Comparison of ENCODE assay signal across 8 cellular contexts in genomic region chr13:51781246-51782022, GRCh38. TPM values are rescaled to one million over a fixed set of nuclear protein-coding genes. Genes with fewer than 3 reads are reported as not detected.
A peak's percentile ranks its signal among the peaks of the same experiment; 100 is the strongest.
DNase-seq lines count a peak whose midpoint lies in the region; ATAC-seq, FAIRE-seq and TF ChIP-seq lines count a peak whose summit lies in the region.

No MANE protein-coding gene starts in this region.

- no peak for DNase-seq in activated T-cell treated with anti-CD3 and anti-CD28 coated beads, Interleukin-2, amount 50 U/mL, for 4 hours
- no peak for DNase-seq in activated T-cell treated with anti-CD3 and anti-CD28 coated beads, Interleukin-2, amount 50 U/mL, for 24 hours
- peak; percentile 37 for DNase-seq in KBM-7
- DNase-seq in pancreas = peak in 5 of 6 donors; percentile 51 to 78 (median 72)
- DNase-seq in DMS79 treated with DMSO at 0.1 percent for 48 hours (lab: John Stamatoyannopoulos, UW) = no peak
- DNase-seq in activated CD8-positive, alpha-beta memory T cell treated with anti-CD3 and anti-CD28 coated beads for 24 hours = no peak

- peak overlapping the region; percentile 61 to 88 (median 75) for H3K27ac ChIP-seq in pancreas

- WGBS in pancreas, 2 donors = 47 to 54% methylated on average over 15 of the region's 15 CpGs

- in situ Hi-C loops in KBM-7 (cut with MboI; ENCODE audit: low pct_unique_long_range_greater_than_20kb, low sequenced_read_pairs) = loop anchor here (25.0 kb wide), 1 partner anchor 344 kb away; no protein-coding TSS in a partner anchor

- H3K9me3 ChIP-seq in pancreas = no peaks in the 10 kb centered on the region

- peaks cover 7% of the 10 kb centered on the region for H3K36me3 Mint-ChIP-seq in activated T-cell treated with anti-CD3 and anti-CD28 coated beads, Interleukin-2, amount 50 U/mL, for 4 hours (ENCODE audit: insufficient read depth)
- no peaks in the 10 kb centered on the region for H3K36me3 Mint-ChIP-seq in activated T-cell treated with anti-CD3 and anti-CD28 coated beads, Interleukin-2, amount 50 U/mL, for 24 hours (ENCODE audit: low read depth)
- no peaks in the 10 kb centered on the region for H3K36me3 Mint-ChIP-seq in brain

- H3K9me3 Mint-ChIP-seq in activated T-cell treated with anti-CD3 and anti-CD28 coated beads, Interleukin-2, amount 50 U/mL, for 4 hours = no peaks in the 10 kb centered on the region
- H3K9me3 Mint-ChIP-seq in activated T-cell treated with anti-CD3 and anti-CD28 coated beads, Interleukin-2, amount 50 U/mL, for 24 hours = no peaks in the 10 kb centered on the region
- H3K9me3 Mint-ChIP-seq in brain = no peaks in the 10 kb centered on the region

- H3K27me3 ChIP-seq in pancreas = no peaks in the 10 kb centered on the region

- TF ChIP-seq CTCF in brain (conservative IDR thresholded peaks at IDR 0.05) (peak; percentile 26 to 58), pancreas (IDR thresholded peaks at IDR 0.05) (no peak)

- no peak overlapping the region for H3K4me3 ChIP-seq in pancreas

- H3K4me1 ChIP-seq in pancreas = peaks cover 76 to 83% (median 82%) of the 10 kb centered on the region in 3 donors

- H3K4me3 Mint-ChIP-seq in activated T-cell treated with anti-CD3 and anti-CD28 coated beads, Interleukin-2, amount 50 U/mL, for 4 hours = no peak overlapping the region
- no peak overlapping the region for H3K4me3 Mint-ChIP-seq in activated T-cell treated with anti-CD3 and anti-CD28 coated beads, Interleukin-2, amount 50 U/mL, for 24 hours
- H3K4me3 Mint-ChIP-seq in brain = no peak overlapping the region

- ATAC-seq in activated T-cell treated with anti-CD3 and anti-CD28 coated beads, Interleukin-2, amount 50 U/mL, for 4 hours = peak; percentile 58 to 63
- ATAC-seq in pancreas (peak; percentile 57 to 72 (median 58)), GM21619 (IDR thresholded peaks at IDR 0.05; ENCODE audit: unreplicated experiment) (no peak)

- no peaks in the 10 kb centered on the region for H3K36me3 ChIP-seq in pancreas

- H3K27me3 Mint-ChIP-seq in activated T-cell treated with anti-CD3 and anti-CD28 coated beads, Interleukin-2, amount 50 U/mL, for 4 hours (ENCODE audit: low read depth) = no peaks in the 10 kb centered on the region
- H3K27me3 Mint-ChIP-seq in activated T-cell treated with anti-CD3 and anti-CD28 coated beads, Interleukin-2, amount 50 U/mL, for 24 hours = no peaks in the 10 kb centered on the region
- H3K27me3 Mint-ChIP-seq in brain = peaks cover 5% of the 10 kb centered on the region

- H3K27ac Mint-ChIP-seq in activated T-cell treated with anti-CD3 and anti-CD28 coated beads, Interleukin-2, amount 50 U/mL, for 24 hours = no peak overlapping the region
- peak overlapping the region in 3 of 5 experiments; percentile 39 to 53 (median 47) for H3K27ac Mint-ChIP-seq in brain

- FAIRE-seq in pancreas (lab: Jason Lieb, UNC) = no peak

- no peaks in the 10 kb centered on the region for H3K4me1 Mint-ChIP-seq in activated T-cell treated with anti-CD3 and anti-CD28 coated beads, Interleukin-2, amount 50 U/mL, for 4 hours (ENCODE audit: low read depth)
- H3K4me1 Mint-ChIP-seq in activated T-cell treated with anti-CD3 and anti-CD28 coated beads, Interleukin-2, amount 50 U/mL, for 24 hours (ENCODE audit: low read depth) = peaks cover 6% of the 10 kb centered on the region
- peaks cover 73% of the 10 kb centered on the region for H3K4me1 Mint-ChIP-seq in brain

- intact Hi-C loops in pancreas (cut with DNase I) = loop anchor here in 1 of 3 donors (10.0 kb wide), 1 partner anchor 197 kb away; the partner anchor contains the start of gene WDFY2

RNA-seq across cellular contexts. Expression of gene DHRS12, which starts 22.5 kb away (rescaled TPM):
- 1 to 10 TPM; 3.5 to 4.1 (median 3.6) TPM for total RNA-seq in activated T-cell treated with anti-CD3 and anti-CD28 coated beads, Interleukin-2, amount 50 U/mL, for 4 hours
- 18.6 TPM for polyA plus RNA-seq in brain (ENCODE audit: insufficient read depth, low read depth, low replicate concordance)
- 10 to 100 TPM; 13.8 to 34.6 (median 22.9) TPM for total RNA-seq in pancreas
- polyA plus RNA-seq in pancreas = 10 to 100 TPM; 31.3 to 39.4 TPM

Comparison
In these comparisons a context has a peak if more than half of its experiments do, and no peak if none do; other contexts are left out.
1. DNase-seq: peak in KBM-7 (single experiment) and pancreas (5 of 6); none in activated T-cell treated with anti-CD3 and anti-CD28 coated beads, Interleukin-2, amount 50 U/mL, for 4 hours (single experiment), activated T-cell treated with anti-CD3 and anti-CD28 coated beads, Interleukin-2, amount 50 U/mL, for 24 hours (single experiment), DMS79 treated with DMSO at 0.1 percent for 48 hours (single experiment) and activated CD8-positive, alpha-beta memory T cell treated with anti-CD3 and anti-CD28 coated beads for 24 hours (single experiment).
2. CTCF ChIP-seq: peak in brain (2 of 2); none in pancreas (0 of 4).